ENCODE assay signal across 22 cellular contexts in genomic region chr18:67583621-67584020, GRCh38.
DNase-seq lines count a peak whose midpoint lies in the region; ATAC-seq, FAIRE-seq and TF ChIP-seq lines count a peak whose summit lies in the region.
"Had no signal": no experiment of that assay in that cellular context is flagged by ENCODE, and none has a peak within 500 bp of the region (broad histone marks: within the 10 kb centered on the region; RNA-seq: fewer than 3 reads in every experiment).

No MANE protein-coding gene starts in this region.

- no peaks in the 10 kb centered on the region for H3K27me3 ChIP-seq in IMR-90 (ENCODE audit: control insufficient read depth, insufficient read depth, low read length)
- no peaks in the 10 kb centered on the region for H3K27me3 ChIP-seq in gastrocnemius medialis
- H3K27me3 ChIP-seq: BLaER1 treated with 17β-estradiol and CSF1 and Interleukin-3, amounts not matched to agents 10 nM and 100 nM had no signal

- H4K20me1 ChIP-seq in IMR-90 (ENCODE audit: insufficient read depth, low read length): no peaks in the 10 kb centered on the region
- H4K20me1 ChIP-seq: BLaER1 treated with 17β-estradiol and CSF1 and Interleukin-3, amounts not matched to agents 10 nM and 100 nM had no signal

- H3K9ac ChIP-seq in IMR-90 (ENCODE audit: low read depth, low read length): no peak overlapping the region
- H3K9ac ChIP-seq: BLaER1 treated with 17β-estradiol and CSF1 and Interleukin-3, amounts not matched to agents 10 nM and 100 nM had no signal

- H4K5ac ChIP-seq in IMR-90 (ENCODE audit: low read depth, low read length): peak overlapping the region; percentile 23; the same call in 1 of the 2 replicates

- DNase-seq in D721Med (ENCODE audit: insufficient read length, low spot score) (no peak), IMR-90 (peak; percentile 30), choroid plexus epithelial cell (ENCODE audit: low read depth) (peak; percentile 35), iris pigment epithelial cell (ENCODE audit: low read depth) (peak; percentile 32), cerebellar cortex (ENCODE audit: low spot score) (no peak), NCI-H345 treated with DMSO at 0.1 percent for 48 hours (lab: John Stamatoyannopoulos, UW; ENCODE audit: unreplicated experiment) (no peak), gastrocnemius medialis (no peak)
- DNase-seq in activated naive CD4-positive, alpha-beta T cell treated with anti-CD3 and anti-CD28 coated beads for 36 hours: no peak
- DNase-seq: CD8-positive, alpha-beta memory T cell; DMS79; NCI-H1092 treated with DMSO at 0.1 percent for 48 hours; NCI-H146; NCI-H2081 treated with DMSO at 0.1 percent for 48 hours; NCI-H510A treated with DMSO at 0.1 percent for 48 hours; OCI-M1; RPMI8226; SHP77 treated with DMSO at 0.1 percent for 48 hours had no signal

- no peaks in the 10 kb centered on the region for H3K36me3 ChIP-seq in IMR-90 (ENCODE audit: control insufficient read depth, insufficient read depth, low read length)
- no peaks in the 10 kb centered on the region for H3K36me3 ChIP-seq in gastrocnemius medialis
- H3K36me3 ChIP-seq: BLaER1 treated with 17β-estradiol and CSF1 and Interleukin-3, amounts not matched to agents 10 nM and 100 nM; HAP-1 had no signal

- dilution Hi-C loops in IMR-90 (cut with HindIII; ENCODE audit: low sequenced_read_pairs, unreplicated experiment): no loop called here

- no peaks in the 10 kb centered on the region for H3K36me3 Mint-ChIP-seq in activated naive CD4-positive, alpha-beta T cell treated with anti-CD3 and anti-CD28 coated beads for 36 hours (ENCODE audit: low read depth)
- H3K36me3 Mint-ChIP-seq: CD8-positive, alpha-beta memory T cell had no signal

- H3K56ac ChIP-seq in IMR-90 (ENCODE audit: extremely low read depth, insufficient read depth, low read length): no peak overlapping the region

- no peak for TF ChIP-seq RAD21 in IMR-90 (IDR thresholded peaks at IDR 0.05; ENCODE audit: low read length)

- no peak overlapping the region for H2BK15ac ChIP-seq in IMR-90 (ENCODE audit: low read depth, low read length)

- H2BK120ac ChIP-seq in IMR-90 (ENCODE audit: low read depth, low read length): no peak overlapping the region

- no peak overlapping the region; the same call in 1 of the 2 replicates for H3K4ac ChIP-seq in IMR-90 (ENCODE audit: low read depth, low read length)

- H3K4me2 ChIP-seq in IMR-90 (ENCODE audit: low read depth, low read length): no peak overlapping the region; the same call in 1 of the 2 replicates
- H3K4me2 ChIP-seq: BLaER1 treated with 17β-estradiol and CSF1 and Interleukin-3, amounts not matched to agents 10 nM and 100 nM had no signal

- no peak overlapping the region for H3K4me3 Mint-ChIP-seq in activated naive CD4-positive, alpha-beta T cell treated with anti-CD3 and anti-CD28 coated beads for 36 hours
- H3K4me3 Mint-ChIP-seq: CD8-positive, alpha-beta memory T cell had no signal

- no peaks in the 10 kb centered on the region for H3K9me3 Mint-ChIP-seq in activated naive CD4-positive, alpha-beta T cell treated with anti-CD3 and anti-CD28 coated beads for 36 hours
- H3K9me3 Mint-ChIP-seq: CD8-positive, alpha-beta memory T cell had no signal

- H3K14ac ChIP-seq in IMR-90 (replicated peaks; ENCODE audit: low read depth, low read length): 0 out of 2 replicates have a peak overlapping the region, but pooled peaks have one; percentile 39

- TF ChIP-seq CTCF in D721Med (IDR thresholded peaks at IDR 0.05; ENCODE audit: insufficient read depth, missing control alignments) (no peak), IMR-90 (conservative IDR thresholded peaks at IDR 0.05; ENCODE audit: low read depth, low read length) (no peak), choroid plexus epithelial cell (conservative IDR thresholded peaks at IDR 0.05; ENCODE audit: low read depth, low read length) (no peak), gastrocnemius medialis (IDR thresholded peaks at IDR 0.05 in 4 of 5, conservative IDR thresholded peaks at IDR 0.05 in 1 of 5) (no peak)

- POLR2A ChIA-PET in IMR-90 (lab: Charles Lee; ENCODE audit: unreplicated experiment): no interaction called here

- H3K79me1 ChIP-seq in IMR-90 (ENCODE audit: low read depth in 1 of 2, low read length in 2 of 2): no peaks in the 10 kb centered on the region

- no peak overlapping the region for H3K23ac ChIP-seq in IMR-90 (ENCODE audit: low read depth, low read length)

- H3K4me1 Mint-ChIP-seq in activated naive CD4-positive, alpha-beta T cell treated with anti-CD3 and anti-CD28 coated beads for 36 hours (ENCODE audit: low read depth): no peaks in the 10 kb centered on the region
- H3K4me1 Mint-ChIP-seq: CD8-positive, alpha-beta memory T cell had no signal

- H2AFZ ChIP-seq in IMR-90 (replicated peaks; ENCODE audit: low read length, poor library complexity): no peak overlapping the region

- H4K8ac ChIP-seq in IMR-90 (ENCODE audit: low read depth in 2 of 2, low read length in 2 of 2): no peak overlapping the region; a peak in 1 of 4 replicates

- peaks cover 7% of the 10 kb centered on the region for H3K27me3 Mint-ChIP-seq in activated naive CD4-positive, alpha-beta T cell treated with anti-CD3 and anti-CD28 coated beads for 36 hours (ENCODE audit: low read depth)
- H3K27me3 Mint-ChIP-seq: CD8-positive, alpha-beta memory T cell had no signal

- BruUV-seq in IMR-90 (replicated peaks; lab: Mats Ljungman, UMichigan): no TSS peak

- intact Hi-C loops in IMR-90 (cut with micrococcal nuclease): no loop called here
- intact Hi-C loops in activated naive CD4-positive, alpha-beta T cell treated with anti-CD3 and anti-CD28 coated beads for 36 hours (cut with micrococcal nuclease): no loop called here
- intact Hi-C loops in gastrocnemius medialis (cut with DNase I; ENCODE audit: low total_unique reads): no loop called here

- no peak overlapping the region for H2AK9ac ChIP-seq in IMR-90 (replicated peaks; ENCODE audit: low read depth, low read length, poor library complexity)

- H2AK5ac ChIP-seq in IMR-90 (ENCODE audit: low read depth, low read length): no peak overlapping the region

- in situ Hi-C loops in IMR-90 (cut with MboI; ENCODE audit: low sequenced_read_pairs) (no loop called here), gastrocnemius medialis (cut with MboI; ENCODE audit: low sequenced_read_pairs in 4 of 4) (no loop called here)

- 0 out of 2 replicates have a peak overlapping the region, but pooled peaks have one; percentile 36 for H3K18ac ChIP-seq in IMR-90 (ENCODE audit: low read depth, low read length)

- ATAC-seq in IMR-90 (ENCODE audit: low read depth): 0 out of 2 replicates have a peak, but pooled peaks have one; percentile 35
- ATAC-seq in gastrocnemius medialis: no peak
- ATAC-seq: K562 had no signal

- H3K9me3 ChIP-seq in IMR-90 (ENCODE audit: control insufficient read depth, insufficient read depth, low read length) (no peaks in the 10 kb centered on the region), gastrocnemius medialis (no peaks in the 10 kb centered on the region)
- H3K9me3 ChIP-seq: BLaER1 treated with 17β-estradiol and CSF1 and Interleukin-3, amounts not matched to agents 10 nM and 100 nM; HAP-1 had no signal

- H3K27ac ChIP-seq in IMR-90 (ENCODE audit: insufficient read depth, low read length) (no peak overlapping the region), gastrocnemius medialis (no peak overlapping the region)
- H3K27ac ChIP-seq: BLaER1 treated with 17β-estradiol and CSF1 and Interleukin-3, amounts not matched to agents 10 nM and 100 nM had no signal

- H2BK5ac ChIP-seq in IMR-90 (ENCODE audit: low read depth, low read length, poor library complexity, severe bottlenecking): no peak overlapping the region

- H4K91ac ChIP-seq in IMR-90 (ENCODE audit: insufficient read depth, low read depth, low read length): no peak overlapping the region

- H3K27ac Mint-ChIP-seq in activated naive CD4-positive, alpha-beta T cell treated with anti-CD3 and anti-CD28 coated beads for 36 hours: no peak overlapping the region
- H3K27ac Mint-ChIP-seq: CD8-positive, alpha-beta memory T cell had no signal

- no peak overlapping the region for H2BK20ac ChIP-seq in IMR-90 (ENCODE audit: low read depth, low read length)

- CTCF ChIA-PET in IMR-90 (lab: Yijun Ruan, JAX): no interaction called here
- CTCF ChIA-PET in activated naive CD4-positive, alpha-beta T cell treated with anti-CD3 and anti-CD28 coated beads for 36 hours (lab: Charles Lee): no interaction called here

- H3K9me1 ChIP-seq in IMR-90 (ENCODE audit: insufficient read depth, low read length): no peaks in the 10 kb centered on the region

- H3K4me3 ChIP-seq in IMR-90 (ENCODE audit: insufficient read depth, low read depth, low read length): no peak overlapping the region
- no peak overlapping the region for H3K4me3 ChIP-seq in choroid plexus epithelial cell (ENCODE audit: low read depth, low read length)
- H3K4me3 ChIP-seq in gastrocnemius medialis: no peak overlapping the region
- H3K4me3 ChIP-seq: BLaER1 treated with 17β-estradiol and CSF1 and Interleukin-3, amounts not matched to agents 10 nM and 100 nM; HAP-1; K562 had no signal

- H3K4me1 ChIP-seq in IMR-90 (ENCODE audit: control insufficient read depth, insufficient read depth, low read length): peaks cover 5% of the 10 kb centered on the region; the same call in 1 of the 2 replicates
- no peaks in the 10 kb centered on the region for H3K4me1 ChIP-seq in gastrocnemius medialis
- H3K4me1 ChIP-seq: BLaER1 treated with 17β-estradiol and CSF1 and Interleukin-3, amounts not matched to agents 10 nM and 100 nM; HAP-1 had no signal

- no peak for TF ChIP-seq POLR2A in IMR-90 (IDR thresholded peaks at IDR 0.05; ENCODE audit: low read depth, low read length)
- no peak for TF ChIP-seq POLR2A in gastrocnemius medialis (IDR thresholded peaks at IDR 0.05)

- WGBS in IMR-90 (ENCODE audit: extremely low coverage in 2 of 2, insufficient read length in 1 of 2), 2 experiments: no CpG with 5 or more reads among the region's 1 CpG

- FAIRE-seq in D721Med (lab: Jason Lieb, UNC): peak; percentile 99
- FAIRE-seq: A204.1, G401.6, K562 had no signal

TF ChIP-seq in IMR-90, 13 proteins besides CTCF, POLR2A, EP300 and RAD21 (continues in another document):
- TF ChIP-seq CEBPB (IDR thresholded peaks at IDR 0.05; ENCODE audit: low read depth, low read length) (no peak), MAZ (IDR thresholded peaks at IDR 0.05; ENCODE audit: borderline replicate concordance, low read depth, low read length) (no peak), RFX5 (IDR thresholded peaks at IDR 0.05; ENCODE audit: low read depth, low read length) (no peak), FOS (IDR thresholded peaks at IDR 0.05; ENCODE audit: low read depth, low read length) (no peak), SMC3 (IDR thresholded peaks at IDR 0.05; ENCODE audit: low read depth, low read length) (no peak), ELK1 (IDR thresholded peaks at IDR 0.05; ENCODE audit: borderline replicate concordance, low read depth, low read length) (no peak)

Comparison
In these comparisons a context has a peak if more than half of its experiments do, and no peak if none do; other contexts are left out.
1. DNase-seq: peak in IMR-90 (single experiment), choroid plexus epithelial cell (single experiment) and iris pigment epithelial cell (single experiment); none in D721Med (single experiment), activated naive CD4-positive, alpha-beta T cell treated with anti-CD3 and anti-CD28 coated beads for 36 hours (single experiment), cerebellar cortex (single experiment), NCI-H345 treated with DMSO at 0.1 percent for 48 hours (single experiment) and gastrocnemius medialis (0 of 2).